9 cellular contexts compared by ENCODE assay signal in genomic region chr1:119372493-119373086, GRCh38. TPM values are rescaled to one million over a fixed set of nuclear protein-coding genes. Genes with fewer than 3 reads are reported as not detected.
DNase-seq lines count a peak whose midpoint lies in the region; ATAC-seq and TF ChIP-seq lines count a peak whose summit lies in the region.
"Had no signal": no experiment of that assay in that cellular context is flagged by ENCODE, and none has a peak within 500 bp of the region (broad histone marks: within the 10 kb centered on the region; RNA-seq: fewer than 3 reads in every experiment).

No MANE protein-coding gene starts in this region.

- peaks cover 6% of the 10 kb centered on the region for H3K4me1 ChIP-seq in smooth muscle cell (ENCODE audit: low read depth)
- H3K4me1 ChIP-seq in esophagus squamous epithelium = peaks cover 0 to 4% (median 0%) of the 10 kb centered on the region in 3 donors

- no peaks in the 10 kb centered on the region for H4K20me1 ChIP-seq in smooth muscle cell (ENCODE audit: low read depth)

- H3K36me3 ChIP-seq in smooth muscle cell (ENCODE audit: low read depth) (no peaks in the 10 kb centered on the region), esophagus squamous epithelium (no peaks in the 10 kb centered on the region)

- H3K79me2 ChIP-seq in smooth muscle cell (ENCODE audit: low read depth) = no peaks in the 10 kb centered on the region

- peaks cover 9% of the 10 kb centered on the region for H3K27me3 ChIP-seq in smooth muscle cell (ENCODE audit: low read depth)
- H3K27me3 ChIP-seq in esophagus squamous epithelium = peaks cover 0 to 4% (median 0%) of the 10 kb centered on the region in 4 donors

- H3K4me3 ChIP-seq in smooth muscle cell (no peak overlapping the region), esophagus squamous epithelium (no peak overlapping the region)

- TF ChIP-seq POLR2A in esophagus squamous epithelium (IDR thresholded peaks at IDR 0.05) = no peak

- DNase-seq in LoVo (ENCODE audit: low spot score) (peak; percentile 11), dermis blood vessel endothelial cell (peak; percentile 17), smooth muscle cell (lab: John Stamatoyannopoulos, UW; ENCODE audit: unreplicated experiment) (no peak), esophagus squamous epithelium (lab: John Stamatoyannopoulos, UW) (no peak), NCI-H774 (lab: John Stamatoyannopoulos, UW) (no peak)

- peak overlapping the region; percentile 29 for H3K4me2 ChIP-seq in smooth muscle cell

- H3K9ac ChIP-seq in smooth muscle cell (ENCODE audit: low read depth) = peak overlapping the region; percentile 17

- H3F3A ChIP-seq in smooth muscle cell (ENCODE audit: low read depth) = peaks cover 5% of the 10 kb centered on the region

- TF ChIP-seq CTCF in GM12872 (IDR thresholded peaks at IDR 0.05; ENCODE audit: insufficient read depth, low read depth, low read length) = peak; percentile 31; the same call in 1 of the 3 replicates
- peak; percentile 34 for TF ChIP-seq CTCF in smooth muscle cell (IDR thresholded peaks at IDR 0.05; ENCODE audit: borderline replicate concordance, insufficient read depth, poor library complexity, severe bottlenecking)
- TF ChIP-seq CTCF in esophagus squamous epithelium (IDR thresholded peaks at IDR 0.05) = peak in 1 of 6 experiments; percentile 28

- intact Hi-C loops in esophagus squamous epithelium (cut with DNase I) = no loop called here

- WGBS in smooth muscle cell (ENCODE audit: low lambda C conversion rate) = 37% methylated on average over 6 of the region's 6 CpGs
- WGBS in esophagus squamous epithelium, 2 donors = 32 to 42% methylated on average over 6 of the region's 6 CpGs

- H2AFZ ChIP-seq in smooth muscle cell (ENCODE audit: low read depth) = peak overlapping the region; percentile 23

- H3K27ac ChIP-seq in smooth muscle cell (ENCODE audit: low read depth) (peak overlapping the region; percentile 71), esophagus squamous epithelium (no peak overlapping the region)

- H3K9me3 ChIP-seq in smooth muscle cell (replicated peaks; ENCODE audit: low read depth) (no peaks in the 10 kb centered on the region), esophagus squamous epithelium (no peaks in the 10 kb centered on the region)

- ATAC-seq in GM21423 (IDR thresholded peaks at IDR 0.05; ENCODE audit: unreplicated experiment) = peak; percentile 78
- ATAC-seq in HG03095 (IDR thresholded peaks at IDR 0.05; ENCODE audit: unreplicated experiment) = no peak

RNA-seq across cellular contexts. Expression of gene HAO2, which starts 4.0 kb away (rescaled TPM):
- total RNA-seq in dermis blood vessel endothelial cell (not detected in 2 replicates), smooth muscle cell (not detected in 2 replicates), esophagus squamous epithelium (not detected)
- polyA plus RNA-seq in smooth muscle cell = not detected in 2 replicates
- total RNA-seq: temporal lobe had no signal

RNA-seq across cellular contexts. Expression of gene HSD3B2, which starts 42.4 kb away (rescaled TPM):
- total RNA-seq in dermis blood vessel endothelial cell (not detected in 2 replicates), smooth muscle cell (not detected in 2 replicates), esophagus squamous epithelium (not detected)
- not detected in 2 replicates for polyA plus RNA-seq in smooth muscle cell
- total RNA-seq: temporal lobe had no signal

Comparison
In these comparisons a context has a peak if more than half of its experiments do, and no peak if none do; other contexts are left out.
1. DNase-seq: peak in LoVo (single experiment) and dermis blood vessel endothelial cell (single experiment); none in smooth muscle cell (single experiment), esophagus squamous epithelium (single experiment) and NCI-H774 (single experiment).